Comparison of ENCODE assay signal across 12 cellular contexts in the genomic region with DNA sequence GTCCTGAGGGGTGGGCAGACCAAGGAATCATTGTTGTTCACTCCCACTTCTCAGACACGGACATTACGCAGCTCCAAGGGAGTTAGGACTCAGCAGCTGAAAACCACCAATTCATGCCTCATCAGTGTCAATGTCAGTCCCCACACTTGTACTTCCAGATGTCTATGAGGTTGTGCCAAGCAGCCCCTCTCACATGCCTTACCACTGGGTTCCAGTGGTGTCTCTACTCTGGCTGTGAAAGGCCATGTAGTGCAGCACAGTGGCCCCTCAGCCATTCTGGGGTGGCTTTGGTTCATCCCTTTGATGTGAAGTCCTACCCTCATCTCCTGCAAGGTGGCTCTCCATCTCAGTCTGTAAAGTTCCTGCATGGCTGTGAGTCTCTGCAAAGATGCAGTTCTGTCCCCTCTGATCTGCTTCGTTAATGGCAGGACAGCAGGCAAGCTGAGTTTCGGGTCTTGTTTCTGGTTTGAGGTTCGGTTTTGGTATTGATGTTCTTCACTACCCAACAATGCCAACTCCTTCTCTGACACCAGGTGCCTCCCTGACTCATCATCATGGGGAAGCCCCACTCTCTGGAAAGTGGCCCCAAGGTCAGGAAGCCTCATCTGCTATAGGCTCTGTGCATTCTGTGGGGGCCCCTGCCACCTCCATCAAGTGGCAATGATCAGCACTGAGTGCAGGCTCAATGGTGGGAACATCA. TPM values are rescaled to one million over a fixed set of nuclear protein-coding genes. Genes with fewer than 3 reads are reported as not detected.
DNase-seq lines count a peak whose midpoint lies in the region; ATAC-seq and TF ChIP-seq lines count a peak whose summit lies in the region.
"Had no signal": no experiment of that assay in that cellular context is flagged by ENCODE, and none has a peak within 500 bp of the region (broad histone marks: within the 10 kb centered on the region; RNA-seq: fewer than 3 reads in every experiment).

No MANE protein-coding gene starts in this region.

- no peak overlapping the region for H4K8ac ChIP-seq in neuronal stem cell (ENCODE audit: low read depth, low read length)

- no peak overlapping the region for H4K91ac ChIP-seq in neuronal stem cell (ENCODE audit: low read depth, low read length, poor library complexity)

- no peaks in the 10 kb centered on the region for H3K79me2 ChIP-seq in SK-N-SH (ENCODE audit: insufficient read depth)

- no peak overlapping the region for H2AK5ac ChIP-seq in neuronal stem cell (ENCODE audit: low read depth, low read length)

- peaks cover 2% of the 10 kb centered on the region for H3K27me3 Mint-ChIP-seq in activated CD4-positive, alpha-beta T cell treated with anti-CD3 and anti-CD28 coated beads for 36 hours
- H3K27me3 Mint-ChIP-seq in activated naive CD8-positive, alpha-beta T cell, result no peaks in the 10 kb centered on the region

- no peak overlapping the region for H3K4ac ChIP-seq in neuronal stem cell (ENCODE audit: low read length)

- no peak overlapping the region for H3K23ac ChIP-seq in neuronal stem cell (ENCODE audit: low read depth, low read length, poor library complexity)

- H3K9me3 ChIP-seq in SK-N-SH (no peaks in the 10 kb centered on the region), neuronal stem cell (replicated peaks in 1 of 2; ENCODE audit: control insufficient read depth in 2 of 2, insufficient read depth in 1 of 2, low read depth in 1 of 2, low read length in 2 of 2) (no peaks in the 10 kb centered on the region)
- H3K9me3 ChIP-seq: Caco-2, heart right ventricle had no signal

- peaks cover 55% of the 10 kb centered on the region for H3K36me3 Mint-ChIP-seq in activated CD4-positive, alpha-beta T cell treated with anti-CD3 and anti-CD28 coated beads for 36 hours (ENCODE audit: low read depth)
- peaks cover 6% of the 10 kb centered on the region for H3K36me3 Mint-ChIP-seq in activated naive CD8-positive, alpha-beta T cell

- H2BK120ac ChIP-seq in neuronal stem cell (ENCODE audit: low read depth, low read length), result no peak overlapping the region

- H3K14ac ChIP-seq in neuronal stem cell (ENCODE audit: low read length), result no peak overlapping the region

- peaks cover 91% of the 10 kb centered on the region for H3K4me1 Mint-ChIP-seq in activated CD4-positive, alpha-beta T cell treated with anti-CD3 and anti-CD28 coated beads for 36 hours
- H3K4me1 Mint-ChIP-seq in activated naive CD8-positive, alpha-beta T cell (ENCODE audit: low read depth), result peaks cover 88% of the 10 kb centered on the region

- H2BK5ac ChIP-seq in neuronal stem cell (ENCODE audit: low read length), result no peak overlapping the region

- CTCF ChIA-PET in activated CD4-positive, alpha-beta T cell treated with anti-CD3 and anti-CD28 coated beads for 36 hours (lab: Charles Lee), result interaction anchor here (0.6 to 8.0 kb wide), 11 partner anchors 7 to 352 kb away, joined by 3 to 70 read pairs (median 3); no protein-coding TSS in a partner anchor
- CTCF ChIA-PET in SK-N-SH (lab: Yijun Ruan, JAX), result interaction anchor here (1.3 to 1.8 kb wide), 3 partner anchors 48 to 144 kb away, joined by 3 to 7 read pairs (median 6); no protein-coding TSS in a partner anchor

- ATAC-seq in GM19351 (IDR thresholded peaks at IDR 0.05; ENCODE audit: unreplicated experiment), result peak; percentile 61
- peak; percentile 79 for ATAC-seq in activated CD4-positive, alpha-beta T cell treated with anti-CD3 and anti-CD28 coated beads for 36 hours
- no peak for ATAC-seq in GM19035 (IDR thresholded peaks at IDR 0.05; ENCODE audit: unreplicated experiment)
- ATAC-seq: heart right ventricle had no signal

- H3F3A ChIP-seq in SK-N-SH (replicated peaks; ENCODE audit: insufficient read depth), result peaks cover 46% of the 10 kb centered on the region

- DNase-seq in activated CD4-positive, alpha-beta T cell treated with anti-CD3 and anti-CD28 coated beads for 36 hours, result peak; percentile 92
- peak; percentile 63 for DNase-seq in stimulated activated CD8-positive, alpha-beta memory T cell treated with anti-CD3 and anti-CD28 coated beads, Interleukin-12 subunit alpha, Interleukin-12 subunit beta, amount 100 ng/mL, for 24 hours (ENCODE audit: extremely low read depth)
- DNase-seq in SK-N-SH, result no peak
- no peak for DNase-seq in GM03348 (ENCODE audit: low spot score)
- DNase-seq in neuronal stem cell (ENCODE audit: low spot score), result no peak
- DNase-seq: Caco-2, heart right ventricle, NCI-H1930 had no signal

- H3K4me1 ChIP-seq in SK-N-SH (ENCODE audit: control insufficient read depth in 1 of 2, insufficient read depth in 2 of 2, low read depth in 1 of 2, low read length in 1 of 2) (peaks cover 15 to 17% of the 10 kb centered on the region in 2 experiments), neuronal stem cell (ENCODE audit: control insufficient read depth in 2 of 2, insufficient read depth in 1 of 2, low read depth in 1 of 2, low read length in 2 of 2) (no peaks in the 10 kb centered on the region)
- H3K4me1 ChIP-seq: Caco-2 had no signal

- no peaks in the 10 kb centered on the region for H3K36me3 ChIP-seq in SK-N-SH (replicated peaks in 1 of 2; ENCODE audit: control insufficient read depth in 1 of 2, insufficient read depth in 2 of 2, low read length in 1 of 2)
- no peaks in the 10 kb centered on the region for H3K36me3 ChIP-seq in neuronal stem cell (replicated peaks in 1 of 2; ENCODE audit: control insufficient read depth in 2 of 2, insufficient read depth in 2 of 2, low read length in 2 of 2)
- H3K36me3 ChIP-seq: heart right ventricle had no signal

- H3K9ac ChIP-seq in SK-N-SH (no peak overlapping the region), neuronal stem cell (ENCODE audit: low read depth, low read length, poor library complexity) (no peak overlapping the region)

- peak overlapping the region; percentile 97 for H3K27ac Mint-ChIP-seq in activated CD4-positive, alpha-beta T cell treated with anti-CD3 and anti-CD28 coated beads for 36 hours
- H3K27ac Mint-ChIP-seq in activated naive CD8-positive, alpha-beta T cell, result peak overlapping the region; percentile 96
- H3K27ac Mint-ChIP-seq: nephron had no signal

- H3K27me3 ChIP-seq in SK-N-SH (ENCODE audit: insufficient read depth) (no peaks in the 10 kb centered on the region), neuronal stem cell (ENCODE audit: control insufficient read depth in 3 of 3, insufficient read depth in 3 of 3, low read depth in 1 of 3, low read length in 3 of 3) (no peaks in the 10 kb centered on the region)

- intact Hi-C loops in activated CD4-positive, alpha-beta T cell treated with anti-CD3 and anti-CD28 coated beads for 36 hours (cut with DNase I, micrococcal nuclease), result loop anchor here (1.0 to 10.0 kb wide), 6 partner anchors 13 to 343 kb away; a partner anchor contains a TSS

- H2BK15ac ChIP-seq in neuronal stem cell (ENCODE audit: low read length), result no peak overlapping the region

- no peaks in the 10 kb centered on the region for H3K9me2 ChIP-seq in SK-N-SH

- TF ChIP-seq EP300 in SK-N-SH (IDR thresholded peaks at IDR 0.05; ENCODE audit: borderline replicate concordance in 1 of 2, low read depth in 1 of 2, low read length in 1 of 2), result no peak

- H3K18ac ChIP-seq in neuronal stem cell (ENCODE audit: low read length), result no peak overlapping the region

- H3K79me1 ChIP-seq in neuronal stem cell (ENCODE audit: low read depth, low read length), result no peaks in the 10 kb centered on the region

- H3K9me3 Mint-ChIP-seq in activated CD4-positive, alpha-beta T cell treated with anti-CD3 and anti-CD28 coated beads for 36 hours (ENCODE audit: low read depth), result no peaks in the 10 kb centered on the region
- peaks cover 4% of the 10 kb centered on the region for H3K9me3 Mint-ChIP-seq in activated naive CD8-positive, alpha-beta T cell (ENCODE audit: low read depth)
- H3K9me3 Mint-ChIP-seq: nephron had no signal

- H2AFZ ChIP-seq in SK-N-SH (ENCODE audit: low read depth) (no peak overlapping the region), neuronal stem cell (ENCODE audit: low read length) (no peak overlapping the region)

- H4K20me1 ChIP-seq in SK-N-SH (ENCODE audit: insufficient read depth), result no peaks in the 10 kb centered on the region

- H3K4me3 ChIP-seq in SK-N-SH (ENCODE audit: low read depth in 2 of 2, low read length in 1 of 2), result no peak overlapping the region
- H3K4me3 ChIP-seq in neuronal stem cell (ENCODE audit: low read length in 2 of 2), result peak overlapping the region in 1 of 2 donors; percentile 9
- H3K4me3 ChIP-seq: heart right ventricle had no signal

- H3K4me2 ChIP-seq in SK-N-SH, result no peak overlapping the region
- no peak overlapping the region for H3K4me2 ChIP-seq in neuronal stem cell (ENCODE audit: insufficient read depth, low read length, poor library complexity, severe bottlenecking)

- no peak for TF ChIP-seq CTCF in SK-N-SH (IDR thresholded peaks at IDR 0.05)

- POLR2A ChIA-PET in activated CD4-positive, alpha-beta T cell treated with anti-CD3 and anti-CD28 coated beads for 36 hours (lab: Charles Lee), result interaction anchor here (0.7 to 1.9 kb wide), 4 partner anchors 13 to 265 kb away, joined by 3 to 12 read pairs (median 4); no protein-coding TSS in a partner anchor
- POLR2A ChIA-PET in SK-N-SH (lab: Yijun Ruan, JAX), result no interaction called here

- H3K27ac ChIP-seq in SK-N-SH (ENCODE audit: low read depth in 2 of 2, low read length in 1 of 2), result no peak overlapping the region
- H3K27ac ChIP-seq in neuronal stem cell (replicated peaks; ENCODE audit: low read length), result no peak overlapping the region
- H3K27ac ChIP-seq: heart right ventricle had no signal

- WGBS in SK-N-SH (ENCODE audit: low lambda C conversion rate), result 86% methylated on average over 3 of the region's 5 CpGs
- WGBS in neuronal stem cell (ENCODE audit: extremely low coverage in 2 of 2, insufficient read length in 2 of 2, insufficient replicate concordance in 1 of 2), 2 donors, result no CpG with 5 or more reads among the region's 5 CpGs

- H3K4me3 Mint-ChIP-seq in activated CD4-positive, alpha-beta T cell treated with anti-CD3 and anti-CD28 coated beads for 36 hours, result peak overlapping the region; percentile 34
- peak overlapping the region; percentile 80 for H3K4me3 Mint-ChIP-seq in activated naive CD8-positive, alpha-beta T cell
- H3K4me3 Mint-ChIP-seq: nephron had no signal

- no peak for TF ChIP-seq RAD21 in SK-N-SH (IDR thresholded peaks at IDR 0.05; ENCODE audit: low read length)

- no peak overlapping the region for H2BK12ac ChIP-seq in neuronal stem cell (ENCODE audit: low read length)

TF ChIP-seq in SK-N-SH, 30 proteins besides CTCF, POLR2A, EP300 and RAD21 (continues in another document):
- TF ChIP-seq MEF2A (IDR thresholded peaks at IDR 0.05; ENCODE audit: borderline replicate concordance, low read depth), result no peak

RNA-seq across cellular contexts. Expression of a gene that starts 14.0 kb away (rescaled TPM):
- 10 to 100 TPM; 29.9 to 36.4 TPM for total RNA-seq in activated CD4-positive, alpha-beta T cell treated with anti-CD3 and anti-CD28 coated beads for 36 hours
- polyA plus RNA-seq in SK-N-SH (2012; rRNA removed), result 10.7 and 18.5 TPM in 2 replicates
- 9.2 and 11.4 TPM in 2 replicates for polyA plus RNA-seq in SK-N-SH (2012; cell fraction: cytosol; rRNA removed)
- polyA plus RNA-seq in SK-N-SH (2012; cell fraction: nucleus; rRNA removed), result 16.1 and 17.7 TPM in 2 replicates
- 0.07 TPM for polyA plus RNA-seq in neuronal stem cell (2013, experiment 1 of 2)
- polyA plus RNA-seq in neuronal stem cell (2013, experiment 2 of 2), result 0.08 TPM

RNA-seq across cellular contexts. Expression of a gene that starts 59.1 kb away (rescaled TPM):
- total RNA-seq in activated CD4-positive, alpha-beta T cell treated with anti-CD3 and anti-CD28 coated beads for 36 hours, result 1 to 10 TPM in 1 of 2 experiments, under 1 TPM in 1; 0.82 to 1.2 TPM
- polyA plus RNA-seq in SK-N-SH (2012; rRNA removed), result 84.8 and 93.6 TPM in 2 replicates
- 37.4 and 44.7 TPM in 2 replicates for polyA plus RNA-seq in SK-N-SH (2012; cell fraction: cytosol; rRNA removed)
- 348 and 369 TPM in 2 replicates for polyA plus RNA-seq in SK-N-SH (2012; cell fraction: nucleus; rRNA removed)
- polyA plus RNA-seq in neuronal stem cell (2013, experiment 1 of 2), result 0.03 TPM
- 0.08 TPM for polyA plus RNA-seq in neuronal stem cell (2013, experiment 2 of 2)
- total RNA-seq: Caco-2 had no signal

Comparison
In these comparisons a context has a peak if more than half of its experiments do, and no peak if none do; other contexts are left out.
1. DNase-seq: peak in activated CD4-positive, alpha-beta T cell treated with anti-CD3 and anti-CD28 coated beads for 36 hours (single experiment) and stimulated activated CD8-positive, alpha-beta memory T cell treated with anti-CD3 and anti-CD28 coated beads, Interleukin-12 subunit alpha, Interleukin-12 subunit beta, amount 100 ng/mL, for 24 hours (single experiment); none in SK-N-SH (single experiment), GM03348 (single experiment) and neuronal stem cell (single experiment).